Comparison of ENCODE assay signal across 24 cellular contexts in genomic region chr2:171794918-171795317, GRCh38.
DNase-seq lines count a peak whose midpoint lies in the region; ATAC-seq and TF ChIP-seq lines count a peak whose summit lies in the region.
"Had no signal": no experiment of that assay in that cellular context is flagged by ENCODE, and none has a peak within 500 bp of the region (broad histone marks: within the 10 kb centered on the region; RNA-seq: fewer than 3 reads in every experiment).

No MANE protein-coding gene starts in this region.

- no peak for TF ChIP-seq RAD21 in IMR-90 (IDR thresholded peaks at IDR 0.05; ENCODE audit: low read length)

- H3K79me1 ChIP-seq in IMR-90 (ENCODE audit: low read depth in 1 of 2, low read length in 2 of 2) = peaks cover 0 to 3% of the 10 kb centered on the region in 2 experiments; a peak in 1 of 4 replicates

- H4K91ac ChIP-seq in IMR-90 (ENCODE audit: insufficient read depth, low read depth, low read length) = no peak overlapping the region

- no peak for TF ChIP-seq CTCF in IMR-90 (conservative IDR thresholded peaks at IDR 0.05; ENCODE audit: low read depth, low read length)
- TF ChIP-seq CTCF in WERI-Rb-1 (IDR thresholded peaks at IDR 0.05; ENCODE audit: low read depth, low read length) = no peak
- no peak for TF ChIP-seq CTCF in nephron progenitor cell (IDR thresholded peaks at IDR 0.05)
- no peak for TF ChIP-seq CTCF in coronary artery (IDR thresholded peaks at IDR 0.05)
- TF ChIP-seq CTCF in osteocyte (IDR thresholded peaks at IDR 0.05) = no peak

- H3K9me3 Mint-ChIP-seq in nephron progenitor cell (no peaks in the 10 kb centered on the region), osteocyte (ENCODE audit: unreplicated experiment) (no peaks in the 10 kb centered on the region)
- H3K9me3 Mint-ChIP-seq: activated T-cell treated with anti-CD3 and anti-CD28 coated beads, Interleukin-2, amount 50 U/mL, for 4 hours; dendritic cell treated with granulocyte-macrophage colony-stimulating factor and Interleukin-4, amounts not matched to agents 40 ng/mL and 50 ng/mL, for 4 days; natural killer cell treated with Interleukin-12 subunit alpha and Interleukin-12 subunit beta and Interleukin-15 and Interleukin-18, amount 100 ng/mL, for 72 hours had no signal

- H3K27me3 Mint-ChIP-seq in nephron progenitor cell (ENCODE audit: low read depth, poor library complexity) = no peaks in the 10 kb centered on the region
- H3K27me3 Mint-ChIP-seq in osteocyte (ENCODE audit: unreplicated experiment) = no peaks in the 10 kb centered on the region
- H3K27me3 Mint-ChIP-seq: dendritic cell treated with granulocyte-macrophage colony-stimulating factor and Interleukin-4, amounts not matched to agents 40 ng/mL and 50 ng/mL, for 4 days; natural killer cell treated with Interleukin-12 subunit alpha and Interleukin-12 subunit beta and Interleukin-15 and Interleukin-18, amount 100 ng/mL, for 72 hours had no signal

- H2BK15ac ChIP-seq in IMR-90 (ENCODE audit: low read depth, low read length) = no peak overlapping the region

- H2BK20ac ChIP-seq in IMR-90 (ENCODE audit: low read depth, low read length) = no peak overlapping the region

- H4K20me1 ChIP-seq in IMR-90 (ENCODE audit: insufficient read depth, low read length) = no peaks in the 10 kb centered on the region

- DNase-seq in ELF-1 (ENCODE audit: low read depth, low spot score) (peak; percentile 49), IMR-90 (no peak), WERI-Rb-1 (peak; percentile 54), nephron progenitor cell (no peak), SIG-M5 (lab: John Stamatoyannopoulos, UW) (no peak), coronary artery (ENCODE audit: low spot score) (no peak), osteocyte (ENCODE audit: extremely low spot score, unreplicated experiment) (no peak)
- no peak for DNase-seq in stimulated activated CD4-positive, alpha-beta T cell treated with anti-CD3 and anti-CD28 coated beads, Interleukin-1b, Interleukin-23, amount 100 ng/mL, for 48 hours
- DNase-seq: activated CD4-positive, alpha-beta T cell treated with anti-CD3 and anti-CD28 coated beads for 1 hour; activated CD8-positive, alpha-beta T cell treated with anti-CD3 and anti-CD28 coated beads, Interleukin-2, amount 10 ng/mL, durations not matched to agents 7 days and 5 days; activated naive CD4-positive, alpha-beta T cell treated with Interleukin-2 at 50 U/mL for 16 hours; activated T-cell treated with anti-CD3 and anti-CD28 coated beads, Interleukin-2, amount 50 U/mL, for 4 hours; adrenal gland; hippocampal formation; left ventricle myocardium superior; midbrain; NCI-H1092; NCI-H187; SHP77 treated with DMSO at 0.1 percent for 48 hours; upper lobe of left lung had no signal

- TF ChIP-seq POLR2A in IMR-90 (IDR thresholded peaks at IDR 0.05; ENCODE audit: low read depth, low read length) = no peak

- H3K9me3 ChIP-seq in IMR-90 (ENCODE audit: control insufficient read depth, insufficient read depth, low read length) (no peaks in the 10 kb centered on the region), WERI-Rb-1 (ENCODE audit: severe bottlenecking) (no peaks in the 10 kb centered on the region)
- H3K9me3 ChIP-seq: adrenal gland, gastroesophageal sphincter, upper lobe of left lung had no signal

- CTCF ChIA-PET in IMR-90 (lab: Yijun Ruan, JAX) = interaction anchor here (1.0 to 1.9 kb wide), 2 partner anchors 11 to 13 kb away, joined by 3 to 4 read pairs; no protein-coding TSS in a partner anchor

- H3K4me3 Mint-ChIP-seq in nephron progenitor cell = no peak overlapping the region
- no peak overlapping the region for H3K4me3 Mint-ChIP-seq in osteocyte (ENCODE audit: unreplicated experiment)
- H3K4me3 Mint-ChIP-seq: activated CD8-positive, alpha-beta T cell treated with anti-CD3 and anti-CD28 coated beads, Interleukin-2, amount 10 ng/mL, durations not matched to agents 7 days and 5 days; activated T-cell treated with anti-CD3 and anti-CD28 coated beads, Interleukin-2, amount 50 U/mL, for 4 hours; dendritic cell treated with granulocyte-macrophage colony-stimulating factor and Interleukin-4, amounts not matched to agents 40 ng/mL and 50 ng/mL, for 4 days; natural killer cell treated with Interleukin-12 subunit alpha and Interleukin-12 subunit beta and Interleukin-15 and Interleukin-18, amount 100 ng/mL, for 72 hours had no signal

- H3K56ac ChIP-seq in IMR-90 (ENCODE audit: extremely low read depth, insufficient read depth, low read length) = no peak overlapping the region

- H3K27ac Mint-ChIP-seq in nephron progenitor cell = peak overlapping the region; percentile 1
- H3K27ac Mint-ChIP-seq in osteocyte (ENCODE audit: unreplicated experiment) = no peak overlapping the region
- H3K27ac Mint-ChIP-seq: activated CD8-positive, alpha-beta T cell treated with anti-CD3 and anti-CD28 coated beads, Interleukin-2, amount 10 ng/mL, durations not matched to agents 7 days and 5 days; dendritic cell treated with granulocyte-macrophage colony-stimulating factor and Interleukin-4, amounts not matched to agents 40 ng/mL and 50 ng/mL, for 4 days; natural killer cell treated with Interleukin-12 subunit alpha and Interleukin-12 subunit beta and Interleukin-15 and Interleukin-18, amount 100 ng/mL, for 72 hours had no signal

- H3K14ac ChIP-seq in IMR-90 (replicated peaks; ENCODE audit: low read depth, low read length) = no peak overlapping the region

- dilution Hi-C loops in IMR-90 (cut with HindIII; ENCODE audit: low sequenced_read_pairs, unreplicated experiment) = no loop called here

- H3K4me1 Mint-ChIP-seq in nephron progenitor cell (peaks cover 11% of the 10 kb centered on the region), osteocyte (ENCODE audit: unreplicated experiment) (peaks cover 38% of the 10 kb centered on the region)

- no peak for ATAC-seq in IMR-90 (ENCODE audit: low read depth)
- ATAC-seq: activated CD8-positive, alpha-beta T cell treated with anti-CD3 and anti-CD28 coated beads, Interleukin-2, amount 10 ng/mL, durations not matched to agents 7 days and 5 days; gastroesophageal sphincter; left ventricle myocardium superior; natural killer cell treated with Interleukin-12 subunit alpha and Interleukin-12 subunit beta and Interleukin-15 and Interleukin-18, amount 100 ng/mL, for 72 hours; sciatic nerve had no signal

- POLR2A ChIA-PET in IMR-90 (lab: Charles Lee; ENCODE audit: unreplicated experiment) = no interaction called here

- H3K4me2 ChIP-seq in IMR-90 (ENCODE audit: low read depth, low read length) = no peak overlapping the region

- H4K5ac ChIP-seq in IMR-90 (ENCODE audit: low read depth, low read length) = 0 out of 2 replicates have a peak overlapping the region, but pooled peaks have one; percentile 29

- H3K36me3 ChIP-seq in IMR-90 (ENCODE audit: control insufficient read depth, insufficient read depth, low read length) (peaks cover 2% of the 10 kb centered on the region; the same call in 1 of the 2 replicates), WERI-Rb-1 (peaks cover 5% of the 10 kb centered on the region; the same call in 1 of the 2 replicates)

- no peak overlapping the region for H2AK9ac ChIP-seq in IMR-90 (replicated peaks; ENCODE audit: low read depth, low read length, poor library complexity)

- peaks cover 7% of the 10 kb centered on the region for H3K9me1 ChIP-seq in IMR-90 (ENCODE audit: insufficient read depth, low read length)

- H3K23ac ChIP-seq in IMR-90 (ENCODE audit: low read depth, low read length) = no peak overlapping the region

- 100% methylated on average over 1 of the region's 4 CpGs; no CpG with 5 or more reads in 1 of the 2 experiments for WGBS in IMR-90 (ENCODE audit: extremely low coverage in 2 of 2, insufficient read length in 1 of 2), 2 experiments

- H2AFZ ChIP-seq in IMR-90 (replicated peaks; ENCODE audit: low read length, poor library complexity) = no peak overlapping the region

- no peak overlapping the region for H2BK5ac ChIP-seq in IMR-90 (ENCODE audit: low read depth, low read length, poor library complexity, severe bottlenecking)

- H3K4ac ChIP-seq in IMR-90 (ENCODE audit: low read depth, low read length) = no peak overlapping the region

- H3K9ac ChIP-seq in IMR-90 (ENCODE audit: low read depth, low read length) = no peak overlapping the region

- H2BK120ac ChIP-seq in IMR-90 (ENCODE audit: low read depth, low read length) = no peak overlapping the region

- no peak overlapping the region for H4K8ac ChIP-seq in IMR-90 (ENCODE audit: low read depth in 2 of 2, low read length in 2 of 2)

- H3K27ac ChIP-seq in IMR-90 (ENCODE audit: insufficient read depth, low read length) (no peak overlapping the region), WERI-Rb-1 (peak overlapping the region; percentile 41), coronary artery (no peak overlapping the region)
- H3K27ac ChIP-seq: adrenal gland, gastroesophageal sphincter, upper lobe of left lung had no signal

- no TSS peak for BruUV-seq in IMR-90 (replicated peaks; lab: Mats Ljungman, UMichigan)

- H3K4me1 ChIP-seq in IMR-90 (ENCODE audit: control insufficient read depth, insufficient read depth, low read length) = peaks cover 6% of the 10 kb centered on the region
- H3K4me1 ChIP-seq: adrenal gland, gastroesophageal sphincter, upper lobe of left lung had no signal

- peaks cover 20% of the 10 kb centered on the region for H3K36me3 Mint-ChIP-seq in nephron progenitor cell (ENCODE audit: low read depth)
- peaks cover 25% of the 10 kb centered on the region for H3K36me3 Mint-ChIP-seq in osteocyte (ENCODE audit: unreplicated experiment)

- H3K4me3 ChIP-seq in IMR-90 (ENCODE audit: insufficient read depth, low read depth, low read length) (no peak overlapping the region), WERI-Rb-1 (ENCODE audit: low read depth, low read length) (no peak overlapping the region), coronary artery (no peak overlapping the region)
- H3K4me3 ChIP-seq: adrenal gland, gastroesophageal sphincter, upper lobe of left lung had no signal

- no peaks in the 10 kb centered on the region for H3K27me3 ChIP-seq in IMR-90 (ENCODE audit: control insufficient read depth, insufficient read depth, low read length)
- no peaks in the 10 kb centered on the region for H3K27me3 ChIP-seq in WERI-Rb-1 (ENCODE audit: insufficient read depth, low read depth, severe bottlenecking)
- H3K27me3 ChIP-seq: adrenal gland, gastroesophageal sphincter, upper lobe of left lung had no signal

- H3K18ac ChIP-seq in IMR-90 (ENCODE audit: low read depth, low read length) = no peak overlapping the region

- intact Hi-C loops in IMR-90 (cut with micrococcal nuclease) = no loop called here

- H2AK5ac ChIP-seq in IMR-90 (ENCODE audit: low read depth, low read length) = no peak overlapping the region

- in situ Hi-C loops in IMR-90 (cut with MboI; ENCODE audit: low sequenced_read_pairs) = no loop called here

TF ChIP-seq in IMR-90, 13 proteins besides CTCF, POLR2A, EP300 and RAD21 (continues in another document):
- TF ChIP-seq USF2 (IDR thresholded peaks at IDR 0.05; ENCODE audit: low read depth, low read length) (no peak), BHLHE40 (IDR thresholded peaks at IDR 0.05; ENCODE audit: low read depth, low read length) (no peak)

Comparison
In these comparisons a context has a peak if more than half of its experiments do, and no peak if none do; other contexts are left out.
1. DNase-seq: peak in ELF-1 (single experiment) and WERI-Rb-1 (single experiment); none in IMR-90 (single experiment), nephron progenitor cell (single experiment), stimulated activated CD4-positive, alpha-beta T cell treated with anti-CD3 and anti-CD28 coated beads, Interleukin-1b, Interleukin-23, amount 100 ng/mL, for 48 hours (single experiment), SIG-M5 (single experiment), coronary artery (single experiment) and osteocyte (single experiment).